6 cellular contexts compared by ENCODE assay signal in the genomic region with DNA sequence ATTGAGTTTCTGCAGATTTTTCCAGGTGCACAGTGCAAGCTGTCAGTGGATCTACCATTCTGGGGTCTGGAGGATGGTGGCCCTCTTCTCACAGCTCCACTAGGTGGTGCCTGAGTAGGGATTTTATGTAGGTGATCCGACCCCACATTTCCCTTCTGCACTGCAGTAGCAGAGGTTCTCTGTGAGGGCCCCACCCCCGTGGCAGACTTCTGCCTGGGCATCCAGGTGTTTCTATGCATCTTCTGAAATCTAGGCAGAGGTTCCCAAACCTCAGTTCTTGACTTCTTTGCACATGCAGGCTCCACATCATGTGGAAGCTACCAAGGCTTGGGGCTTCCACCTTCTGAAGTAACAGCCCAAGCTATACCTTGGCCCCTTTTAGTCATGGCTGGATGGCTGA.
A peak's percentile ranks its signal among the peaks of the same experiment; 100 is the strongest.
DNase-seq lines count a peak whose midpoint lies in the region; ATAC-seq, FAIRE-seq and TF ChIP-seq lines count a peak whose summit lies in the region.
"Not testable (repeated sequence)": the region's sequence is repeated elsewhere in the genome, so short reads cannot be mapped to it uniquely, and the experiment has no call there.

No MANE protein-coding gene starts in this region.

- H2AFZ ChIP-seq in DND-41 (ENCODE audit: low read depth, low read length); OCI-LY7 (ENCODE audit: low read length); GM12878 (ENCODE audit: control insufficient read depth, low read depth, low read length): not testable (repeated sequence)

- DNase-seq in DND-41 (peak; percentile 23), OCI-LY7 (ENCODE audit: low spot score) (peak; percentile 24)
- DNase-seq in activated CD4-positive, alpha-beta T cell treated with anti-CD3 and anti-CD28 coated beads for 48 hours: peak; percentile 4
- not testable (repeated sequence) for DNase-seq in GM12878 (ENCODE audit: low read depth, low spot score); right lobe of liver

- not testable (repeated sequence) for BruUV-seq in OCI-LY7 (replicated peaks; lab: Mats Ljungman, UMichigan); GM12878 (replicated peaks; lab: Mats Ljungman, UMichigan)

- in situ Hi-C loops in GM12878 (cut with MboI): not testable (repeated sequence)

- SMC1A ChIA-PET in GM12878 (lab: Charles Lee; ENCODE audit: uncharacterized antibody, unreplicated experiment): interaction anchor here (0.9 kb wide), 1 partner anchor 17 kb away, joined by 3 read pairs; no protein-coding TSS in a partner anchor

- H4K20me1 ChIP-seq in DND-41 (ENCODE audit: insufficient read depth, low read length); OCI-LY7 (ENCODE audit: insufficient read depth, low read length); GM12878 (ENCODE audit: control insufficient read depth, insufficient read depth): not testable (repeated sequence)

- RAD21 ChIA-PET in GM12878 (lab: Charles Lee; ENCODE audit: unreplicated experiment): not testable (repeated sequence)

- not testable (repeated sequence) for ATAC-seq in DND-41 (ENCODE audit: insufficient read depth, low read depth); GM12878; right lobe of liver

- H3K79me2 ChIP-seq in DND-41 (ENCODE audit: insufficient read depth, low read length); OCI-LY7 (ENCODE audit: insufficient read depth, low read depth, low read length); GM12878 (ENCODE audit: control insufficient read depth, insufficient read depth, low read length): not testable (repeated sequence)

- H3K4me1 ChIP-seq in DND-41 (ENCODE audit: insufficient read depth, low read length); HEK293 (ENCODE audit: control insufficient read depth, insufficient read depth, low read length); OCI-LY7 (ENCODE audit: insufficient read depth, low read length, poor library complexity, severe bottlenecking); GM12878 (ENCODE audit: control insufficient read depth, insufficient read depth, low read length): not testable (repeated sequence)
- peaks cover 0 to 41% (median 12%) of the 10 kb centered on the region in 4 donors for H3K4me1 ChIP-seq in right lobe of liver

- H3K4me3 ChIP-seq in DND-41 (ENCODE audit: low read depth in 1 of 2, low read length in 2 of 2); HEK293 (ENCODE audit: low read depth, low read length); OCI-LY7 (ENCODE audit: low read depth, low read length, poor library complexity, severe bottlenecking); GM12878; right lobe of liver: not testable (repeated sequence)

- intact Hi-C loops in OCI-LY7 (cut with micrococcal nuclease; ENCODE audit: unreplicated experiment); GM12878 (cut with micrococcal nuclease; ENCODE audit: unreplicated experiment); right lobe of liver (cut with DNase I): not testable (repeated sequence)

- TF ChIP-seq CTCF in DND-41 (IDR thresholded peaks at IDR 0.05; ENCODE audit: borderline replicate concordance, extremely low read depth, low read length, poor library complexity, severe bottlenecking); HEK293 (tag by site-specific recombination; IDR thresholded peaks at IDR 0.05); OCI-LY7 (conservative IDR thresholded peaks at IDR 0.05; ENCODE audit: low read length); GM12878 (IDR thresholded peaks at IDR 0.05 in 2 of 3, conservative IDR thresholded peaks at IDR 0.05 in 1 of 3; ENCODE audit: control insufficient read depth in 2 of 3, extremely low read depth in 1 of 3, insufficient read depth in 1 of 3, low read depth in 3 of 3, low read length in 3 of 3); right lobe of liver (IDR thresholded peaks at IDR 0.05): not testable (repeated sequence)

- POLR2A ChIA-PET in HEK293 (lab: Yijun Ruan, JAX); GM12878 (lab: Charles Lee): not testable (repeated sequence)
- POLR2A ChIA-PET in OCI-LY7 (lab: Charles Lee): interaction anchor here (0.6 kb wide), 1 partner anchor 1757 kb away, joined by 5 read pairs; no protein-coding TSS in a partner anchor

- H3K9me2 ChIP-seq in OCI-LY7 (ENCODE audit: insufficient read depth, low read length): not testable (repeated sequence)

- TF ChIP-seq EP300 in GM12878 (IDR thresholded peaks at IDR 0.05; ENCODE audit: borderline replicate concordance in 1 of 2, control insufficient read depth in 1 of 2, low read depth in 2 of 2, low read length in 2 of 2): not testable (repeated sequence)

- H3K36me3 ChIP-seq in DND-41 (ENCODE audit: insufficient read depth, low read length) (peaks cover 58% of the 10 kb centered on the region), OCI-LY7 (ENCODE audit: insufficient read depth, low read length) (peaks cover 24% of the 10 kb centered on the region), GM12878 (ENCODE audit: control insufficient read depth in 2 of 2, insufficient read depth in 2 of 2, low read length in 1 of 2) (peaks cover 2 to 12% of the 10 kb centered on the region in 2 experiments; a peak in 3 of 4 replicates)
- not testable (repeated sequence) for H3K36me3 ChIP-seq in HEK293 (ENCODE audit: control insufficient read depth in 2 of 2, insufficient read depth in 1 of 2, low read length in 2 of 2); right lobe of liver

- TF ChIP-seq POLR2A in GM12878 (IDR thresholded peaks at IDR 0.05; ENCODE audit: low read depth, low read length); right lobe of liver (IDR thresholded peaks at IDR 0.05): not testable (repeated sequence)

- WGBS in GM12878 (ENCODE audit: insufficient coverage, insufficient replicate concordance, low lambda C conversion rate, missing lambda C conversion rate): 92% methylated on average over 2 of the region's 2 CpGs
- WGBS in right lobe of liver (ENCODE audit: insufficient coverage, low coverage, low lambda C conversion rate, missing lambda C conversion rate): 100% methylated on average over 2 of the region's 2 CpGs

- H3K9me3 ChIP-seq in DND-41 (ENCODE audit: insufficient read depth, low read length, severe bottlenecking) (peaks cover 20% of the 10 kb centered on the region), OCI-LY7 (ENCODE audit: low read length) (peaks cover 11% of the 10 kb centered on the region; the same call in 1 of the 2 replicates), GM12878 (replicated peaks; ENCODE audit: control insufficient read depth, insufficient read depth, low read length) (peaks cover 11% of the 10 kb centered on the region; the same call in 2 of the 3 replicates)
- H3K9me3 ChIP-seq in HEK293 (ENCODE audit: control insufficient read depth, insufficient read depth, low read depth, low read length); right lobe of liver: not testable (repeated sequence)

- H3K9ac ChIP-seq in DND-41 (ENCODE audit: low read depth, low read length); GM12878 (ENCODE audit: control insufficient read depth, insufficient read depth, low read length): not testable (repeated sequence)

- not testable (repeated sequence) for H3K4me2 ChIP-seq in DND-41 (ENCODE audit: insufficient read depth, low read length); OCI-LY7 (ENCODE audit: low read length); GM12878 (ENCODE audit: control insufficient read depth, insufficient read depth)

- not testable (repeated sequence) for TF ChIP-seq RAD21 in GM12878 (IDR thresholded peaks at IDR 0.05; ENCODE audit: insufficient read depth, low read depth, low read length)

- H3K27ac ChIP-seq in DND-41 (ENCODE audit: low read length); HEK293 (ENCODE audit: extremely low read depth, low read depth, low read length); OCI-LY7 (ENCODE audit: low read depth, low read length, poor library complexity, severe bottlenecking); GM12878 (ENCODE audit: control insufficient read depth, insufficient read depth): not testable (repeated sequence)
- H3K27ac ChIP-seq in right lobe of liver: peak overlapping the region in 2 of 3 donors; percentile 5 to 9

- not testable (repeated sequence) for H3K27me3 ChIP-seq in DND-41 (ENCODE audit: insufficient read depth, low read length, poor library complexity); GM12878 (replicated peaks in 1 of 2; ENCODE audit: control insufficient read depth in 2 of 2, insufficient read depth in 2 of 2, low read length in 1 of 2); right lobe of liver

- CTCF ChIA-PET in HEK293 (lab: Yijun Ruan, JAX); OCI-LY7 (lab: Charles Lee; ENCODE audit: unreplicated experiment); GM12878 (lab: Yijun Ruan, JAX): not testable (repeated sequence)

- not testable (repeated sequence) for FAIRE-seq in GM12878 (lab: Jason Lieb, UNC)

TF ChIP-seq in HEK293, 187 proteins besides CTCF, POLR2A, EP300 and RAD21:
- peak; percentile 10 for TF ChIP-seq SETDB1 (IDR thresholded peaks at IDR 0.05; ENCODE audit: insufficient read length, low read length)

TF ChIP-seq in GM12878, 131 proteins besides CTCF, POLR2A, EP300 and RAD21:
- TF ChIP-seq CBX5 (IDR thresholded peaks at IDR 0.05; ENCODE audit: low read depth): peak; percentile 68; the same call in 1 of the 2 replicates
TF ChIP-seq in GM12878: peak in this region for 1; not testable (repeated sequence) for 130.
